20 cellular contexts compared by ENCODE assay signal in genomic region chr22:42416671-42417230, GRCh38. TPM values are rescaled to one million over a fixed set of nuclear protein-coding genes. Genes with fewer than 3 reads are reported as not detected.
DNase-seq lines count a peak whose midpoint lies in the region; ATAC-seq and TF ChIP-seq lines count a peak whose summit lies in the region.
"Had no signal": no experiment of that assay in that cellular context is flagged by ENCODE, and none has a peak within 500 bp of the region (broad histone marks: within the 10 kb centered on the region; RNA-seq: fewer than 3 reads in every experiment).

No MANE protein-coding gene starts in this region.

- H3K36me3 Mint-ChIP-seq in CD14-positive monocyte (peaks cover 51 to 93% of the 10 kb centered on the region in 2 donors), nephron progenitor cell (ENCODE audit: low read depth) (no peaks in the 10 kb centered on the region), type B pancreatic cell (no peaks in the 10 kb centered on the region)
- H3K36me3 Mint-ChIP-seq: IgD-negative memory B cell had no signal

- H3K27me3 Mint-ChIP-seq in CD14-positive monocyte (ENCODE audit: low read depth in 3 of 3) (no peaks in the 10 kb centered on the region), nephron progenitor cell (ENCODE audit: low read depth, poor library complexity) (peaks cover 30% of the 10 kb centered on the region), type B pancreatic cell (peaks cover 4% of the 10 kb centered on the region)

- no peak for TF ChIP-seq CTCF in CD14-positive monocyte (IDR thresholded peaks at IDR 0.05)
- TF ChIP-seq CTCF in RWPE1 (conservative IDR thresholded peaks at IDR 0.05; ENCODE audit: low read depth), result no peak
- no peak for TF ChIP-seq CTCF in nephron progenitor cell (IDR thresholded peaks at IDR 0.05)
- TF ChIP-seq CTCF in type B pancreatic cell (conservative IDR thresholded peaks at IDR 0.05), result no peak

- POLR2A ChIA-PET in RWPE1 (lab: Yijun Ruan, JAX; ENCODE audit: low non-redundant PET), result no interaction called here

- peaks cover 50% of the 10 kb centered on the region for H3K4me1 Mint-ChIP-seq in CD14-positive monocyte
- peaks cover 88% of the 10 kb centered on the region for H3K4me1 Mint-ChIP-seq in nephron progenitor cell
- peaks cover 33% of the 10 kb centered on the region for H3K4me1 Mint-ChIP-seq in type B pancreatic cell (ENCODE audit: unreplicated experiment)

- CTCF ChIA-PET in RWPE1 (lab: Yijun Ruan, JAX), result no interaction called here

- H3K27ac ChIP-seq in RWPE1, result peak overlapping the region; percentile 30
- H3K27ac ChIP-seq: A549, HL-60 had no signal

- intact Hi-C loops in CD14-positive monocyte (cut with micrococcal nuclease), result no loop called here

- H3K4me3 Mint-ChIP-seq in CD14-positive monocyte, result no peak overlapping the region
- H3K4me3 Mint-ChIP-seq in nephron progenitor cell, result no peak overlapping the region
- no peak overlapping the region for H3K4me3 Mint-ChIP-seq in type B pancreatic cell
- H3K4me3 Mint-ChIP-seq: IgD-negative memory B cell had no signal

- DNase-seq in CD14-positive monocyte (ENCODE audit: low spot score), result no peak
- DNase-seq in RWPE1 (ENCODE audit: low spot score), result no peak
- DNase-seq in nephron progenitor cell, result no peak
- no peak for DNase-seq in type B pancreatic cell (ENCODE audit: extremely low spot score, unreplicated experiment)
- DNase-seq in dermis blood vessel endothelial cell, result no peak
- DNase-seq: AML-193, DMS153, DND-41, NCI-H1092, NCI-H1417 treated with DMSO at 0.1 percent for 48 hours, NCI-H1694 treated with DMSO at 0.1 percent for 48 hours, NCI-H2081, NCI-H2227 treated with DMSO at 0.1 percent for 48 hours, NCI-H510A, SK-N-SH had no signal

- ATAC-seq in HG03175 (IDR thresholded peaks at IDR 0.05; ENCODE audit: unreplicated experiment) (no peak), HG03520 (IDR thresholded peaks at IDR 0.05; ENCODE audit: unreplicated experiment) (no peak)
- ATAC-seq: A549 had no signal

- H3K9me3 Mint-ChIP-seq in CD14-positive monocyte (no peaks in the 10 kb centered on the region), nephron progenitor cell (no peaks in the 10 kb centered on the region), type B pancreatic cell (no peaks in the 10 kb centered on the region)
- H3K9me3 Mint-ChIP-seq: IgD-negative memory B cell had no signal

- H3K27ac Mint-ChIP-seq in CD14-positive monocyte (peak overlapping the region in 6 of 7 donors; percentile 24 to 82 (median 60)), nephron progenitor cell (peak overlapping the region; percentile 79), type B pancreatic cell (peak overlapping the region; percentile 42)

RNA-seq across cellular contexts. Expression of gene NFAM1, which starts 15.5 kb away (rescaled TPM):
- 10 to 100 TPM; 36.0 to 69.7 TPM for polyA plus RNA-seq in CD14-positive monocyte
- total RNA-seq in type B pancreatic cell (ENCODE audit: low replicate concordance), result 0.21 and 0.53 TPM in 2 replicates
- total RNA-seq in dermis blood vessel endothelial cell, result not detected in 2 replicates
- polyA plus RNA-seq: A549 had no signal
